Comparison of ENCODE assay signal across 8 cellular contexts in the genomic region with DNA sequence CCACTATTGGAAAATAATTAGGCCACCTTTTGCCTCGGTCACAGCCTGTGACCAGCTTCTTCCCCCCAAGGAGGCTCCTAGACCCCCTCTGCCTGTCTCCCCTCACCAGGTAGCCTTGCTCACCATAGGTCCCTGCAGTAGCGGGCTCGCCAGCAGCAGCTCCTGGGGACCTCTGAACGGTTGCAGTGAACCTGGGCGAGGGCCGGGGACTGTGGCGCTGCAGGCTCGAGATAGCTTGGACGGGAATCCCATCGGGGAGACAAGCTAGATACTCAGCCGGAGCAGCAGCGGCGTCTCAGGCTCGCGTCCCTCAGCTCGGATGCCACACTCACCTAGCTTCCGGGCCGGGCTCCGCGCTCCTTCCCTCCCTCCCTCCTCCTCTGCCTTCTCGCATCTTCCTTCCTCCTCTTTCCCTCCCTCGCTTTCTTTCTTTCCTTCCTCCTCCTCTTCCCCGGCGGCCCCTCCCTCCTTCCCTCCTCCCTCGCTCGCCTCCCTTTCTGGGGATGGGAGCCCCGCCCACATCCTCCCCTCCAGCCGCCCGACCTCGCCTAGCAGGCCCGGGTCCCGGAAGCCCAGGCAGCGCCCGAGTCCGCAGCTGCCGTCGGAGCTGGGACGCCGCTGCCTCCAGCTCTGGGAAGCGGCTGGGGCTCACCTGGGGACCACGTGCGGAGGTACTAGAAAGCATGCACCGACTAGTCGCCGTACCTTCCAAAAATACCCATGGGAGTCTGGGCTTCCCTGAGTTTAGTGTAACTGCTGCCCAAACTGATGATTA. TPM values are rescaled to one million over a fixed set of nuclear protein-coding genes. Genes with fewer than 3 reads are reported as not detected.
DNase-seq lines count a peak whose midpoint lies in the region; ATAC-seq, FAIRE-seq and TF ChIP-seq lines count a peak whose summit lies in the region.

TSS of gene BMP4 (minus strand) at position 399 of the 775 bp plus-strand sequence. CDS start 4,603 bp downstream, outside the sequence.

- no peak within 1 kb of the TSS for H3K9ac ChIP-seq in K562 (ENCODE audit: insufficient read depth in 1 of 2, low read depth in 2 of 2, low read length in 2 of 2)

- peak; percentile 85 for ATAC-seq in K562
- ATAC-seq in HG02973 (IDR thresholded peaks at IDR 0.05; ENCODE audit: unreplicated experiment): no peak
- ATAC-seq in GM18498 (IDR thresholded peaks at IDR 0.05; ENCODE audit: unreplicated experiment): no peak
- ATAC-seq in HG02588 (IDR thresholded peaks at IDR 0.05; ENCODE audit: unreplicated experiment): no peak

- H3K4me1 ChIP-seq in K562 (replicated peaks in 1 of 2; ENCODE audit: control insufficient read depth in 2 of 2, insufficient read depth in 2 of 2, low read length in 2 of 2) (peaks cover 0 to 12% of the 10 kb centered on the region in 2 experiments; a peak in 2 of 5 replicates), small intestine (ENCODE audit: control insufficient read depth in 2 of 2, insufficient read depth in 1 of 2, low read depth in 1 of 2, low read length in 1 of 2) (peaks cover 0 to 3% of the 10 kb centered on the region in 2 donors)

- intact Hi-C loops in K562 (cut with micrococcal nuclease): no loop called here

- no peak within 1 kb of the TSS for H3K4me2 ChIP-seq in K562 (ENCODE audit: insufficient read depth, low read length)

- H3K4me3 ChIP-seq in K562: no peak within 1 kb of the TSS
- peak within 1 kb of the TSS; percentile 78 for H3K4me3 ChIP-seq in iPS-18c (ENCODE audit: insufficient read depth, low read depth, low read length)
- peak within 1 kb of the TSS; percentile 42 to 52 for H3K4me3 ChIP-seq in small intestine (ENCODE audit: low read depth in 1 of 2, low read length in 2 of 2)

- H4K20me1 ChIP-seq in K562 (replicated peaks; ENCODE audit: control insufficient read depth, insufficient read depth, low read length): no peaks in the 10 kb centered on the region

- H3K9me3 ChIP-seq in K562 (replicated peaks; ENCODE audit: control insufficient read depth, insufficient read depth, low read depth, low read length) (no peaks in the 10 kb centered on the region), iPS-18c (ENCODE audit: control insufficient read depth, insufficient read depth, low read length) (no peaks in the 10 kb centered on the region), small intestine (ENCODE audit: control insufficient read depth, low read depth) (no peaks in the 10 kb centered on the region)

- peak; percentile 88 for DNase-seq in Daoy (ENCODE audit: low read depth)
- DNase-seq in LoVo (ENCODE audit: low spot score): peak; percentile 92
- peak; percentile 26 to 45 (median 37) for DNase-seq in K562 (ENCODE audit: extremely low read depth in 1 of 4, low spot score in 3 of 4)
- peak; percentile 83 for DNase-seq in small intestine

- H3K27ac ChIP-seq in K562 (ENCODE audit: extremely low read depth, low read depth, low read length): no peak within 1 kb of the TSS
- H3K27ac ChIP-seq in small intestine (ENCODE audit: low read depth in 1 of 2, low read length in 1 of 2): peak within 1 kb of the TSS; percentile 25 to 83

- TF ChIP-seq CTCF in K562 (IDR thresholded peaks at IDR 0.05 in 2 of 3, conservative IDR thresholded peaks at IDR 0.05 in 1 of 3; ENCODE audit: insufficient read depth in 2 of 3, low read depth in 1 of 3, low read length in 3 of 3): no peak

- BruUV-seq in K562 (replicated peaks; lab: Mats Ljungman, UMichigan): no TSS peak

- H3K9me1 ChIP-seq in K562 (ENCODE audit: control insufficient read depth, insufficient read depth, low read length): no peaks in the 10 kb centered on the region

- no peak for TF ChIP-seq POLR2A in K562 (conservative IDR thresholded peaks at IDR 0.05)

- no peak for TF ChIP-seq RAD21 in K562 (CRISPR knock-in tag; conservative IDR thresholded peaks at IDR 0.05 in 1 of 2, IDR thresholded peaks at IDR 0.05 in 1 of 2)

- FAIRE-seq in K562 (lab: Jason Lieb, UNC) (no peak), small intestine (lab: Jason Lieb, UNC) (no peak)

- in situ Hi-C loops in K562 (cut with MboI): no loop called here

- no peak for TF ChIP-seq EP300 in K562 (IDR thresholded peaks at IDR 0.05; ENCODE audit: low read length)

- CTCF ChIA-PET in K562 (lab: Yijun Ruan, JAX; ENCODE audit: low intra/inter-chr PET ratio): no interaction called here

- no peaks in the 10 kb centered on the region for H3K36me3 ChIP-seq in K562 (ENCODE audit: control insufficient read depth, insufficient read depth, low read length)
- H3K36me3 ChIP-seq in small intestine (ENCODE audit: control insufficient read depth in 2 of 2, insufficient read depth in 2 of 2, low read length in 2 of 2): no peaks in the 10 kb centered on the region

- no peak within 1 kb of the TSS for H2AFZ ChIP-seq in K562 (ENCODE audit: low read depth, low read length)

- POLR2A ChIA-PET in K562 (lab: Yijun Ruan, JAX): interaction anchor here (0.9 kb wide), 1 partner anchor 10 kb away, joined by 3 read pairs; no protein-coding TSS in a partner anchor

- H3K27me3 ChIP-seq in K562 (ENCODE audit: control insufficient read depth in 2 of 2, insufficient read depth in 2 of 2, low read length in 2 of 2) (peaks cover 0 to 17% of the 10 kb centered on the region in 2 experiments; a peak in 2 of 5 replicates), small intestine (ENCODE audit: control insufficient read depth in 2 of 2, insufficient read depth in 2 of 2, low read length in 2 of 2) (peaks cover 0 to 3% of the 10 kb centered on the region in 2 donors)

- 19% methylated on average over 13 of the region's 45 CpGs for WGBS in K562 (ENCODE audit: insufficient coverage, low coverage, missing lambda C conversion rate)
- WGBS in small intestine, 3 donors: 2 to 3% (median 3%) methylated on average over 45 of the region's 45 CpGs

- no peaks in the 10 kb centered on the region for H3K79me2 ChIP-seq in K562 (ENCODE audit: control insufficient read depth, insufficient read depth, low read length)

TF ChIP-seq in K562, 482 proteins besides CTCF, POLR2A, EP300 and RAD21:
- TF ChIP-seq ZNF121 (CRISPR knock-in tag; conservative IDR thresholded peaks at IDR 0.05): no peak
- TF ChIP-seq POLR2G (IDR thresholded peaks at IDR 0.05; ENCODE audit: low read depth, low read length): peak; percentile 40; the same call in 1 of the 2 replicates

RNA-seq across cellular contexts. Expression of gene BMP4, which starts in this region (rescaled TPM):
- total RNA-seq in Daoy (2014; rRNA removed; shearing (Covaris generic)): 8.0 and 9.5 TPM in 2 replicates
- 0.72 TPM in 1 of 2 replicates, not detected in the other for total RNA-seq in K562 (2011; cell fraction: chromatin; rRNA removed; ENCODE audit: low replicate concordance)
- not detected in 2 replicates for total RNA-seq in K562 (2011; cell fraction: nucleolus; rRNA removed)
- not detected in 2 replicates for total RNA-seq in K562 (2011; cell fraction: nucleoplasm; rRNA removed)
- total RNA-seq in K562 (2014; rRNA removed) (not detected in 2 replicates), K562 (2014; rRNA removed; fragmentation: Illumina TruSeq; extraction: Trizol) (not detected in 2 replicates), K562 (2015; rRNA removed; fragmentation: Illumina TruSeq; extraction: Trizol) (not detected in 2 replicates), K562 (2021) (not detected in 2 replicates)
- polyA plus RNA-seq in K562 (2011; rRNA removed) (not detected in 2 replicates), K562 (2014; fragmentation: Illumina TruSeq; extraction: Trizol) (not detected in 2 replicates), K562 (2014; fragmentation: Nextera tagmentation; extraction: Ambion mirVana) (not detected), K562 (2014; rRNA removed) (not detected in 2 replicates), small intestine (10 to 100 TPM in 1 of 3 donors, 1 to 10 TPM in 2; 1.6 to 11.7 (median 4.3) TPM)
- 0.12 TPM in 1 of 2 replicates, not detected in the other for polyA plus RNA-seq in K562 (2011; cell fraction: cytosol; rRNA removed)
- 0.11 TPM in 1 of 2 replicates, not detected in the other for polyA plus RNA-seq in K562 (2011; cell fraction: nucleus; rRNA removed)
- not detected in 2 replicates for polyA plus RNA-seq in K562 (2012)
- not detected in 2 replicates for polyA minus RNA-seq in K562 (2011; rRNA and poly(A)+ RNA removed)
- polyA minus RNA-seq in K562 (2011; cell fraction: cytosol; rRNA and poly(A)+ RNA removed): not detected in 2 replicates
- polyA minus RNA-seq in K562 (2011; cell fraction: nucleus; rRNA and poly(A)+ RNA removed): not detected in 2 replicates

Comparison
In these comparisons a context has a peak if more than half of its experiments do, and no peak if none do; other contexts are left out.
1. Peak in DNase-seq and ATAC-seq in K562; RNA of the gene not detected or under 1 TPM.
2. DNase-seq: peak in every context shown above with its lines; median percentile 92 in LoVo; 88 in Daoy; 83 in small intestine; 37 in K562.